In genomic region chr2:219309278-219309677, GRCh38 we compare ENCODE assay signal across 9 cellular contexts. TPM values are rescaled to one million over a fixed set of nuclear protein-coding genes. Genes with fewer than 3 reads are reported as not detected.
DNase-seq lines count a peak whose midpoint lies in the region; ATAC-seq and TF ChIP-seq lines count a peak whose summit lies in the region.
"Had no signal": no experiment of that assay in that cellular context is flagged by ENCODE, and none has a peak within 500 bp of the region (broad histone marks: within the 10 kb centered on the region; RNA-seq: fewer than 3 reads in every experiment).

TSS of gene PTPRN (minus strand) at chr2:219309401. CDS start at chr2:219309332, 69 bp downstream.

- H2AK5ac ChIP-seq in H9 (ENCODE audit: insufficient read length, low read length) (no peak within 1 kb of the TSS), trophoblast cell (ENCODE audit: low read length) (no peak within 1 kb of the TSS)

- H4K5ac ChIP-seq in H9 (ENCODE audit: insufficient read length, low read depth, low read length), result no peak within 1 kb of the TSS

- H3K79me1 ChIP-seq in H9 (ENCODE audit: insufficient read depth, low read depth, low read length, poor library complexity, severe bottlenecking) (no peaks in the 10 kb centered on the region), trophoblast cell (ENCODE audit: low read length) (no peaks in the 10 kb centered on the region)

- H2AFZ ChIP-seq in H9 (ENCODE audit: low read length), result no peak within 1 kb of the TSS
- no peak within 1 kb of the TSS for H2AFZ ChIP-seq in trophoblast cell (ENCODE audit: insufficient read depth, low read length, poor library complexity)

- BruUV-seq in Caco-2 (replicated peaks; lab: Mats Ljungman, UMichigan), result no TSS peak

- peak within 1 kb of the TSS; percentile 90 for H3K4me3 ChIP-seq in endocrine pancreas (ENCODE audit: control insufficient read depth, insufficient read depth, low read length)
- H3K4me3 ChIP-seq in trophoblast cell (ENCODE audit: low read depth, low read length), result peak within 1 kb of the TSS; percentile 55
- H3K4me3 ChIP-seq in Caco-2 (ENCODE audit: low read depth, low read length), result no peak within 1 kb of the TSS

- intact Hi-C loops in Caco-2 (cut with micrococcal nuclease; ENCODE audit: unreplicated experiment), result no loop called here

- peak within 1 kb of the TSS; percentile 96 for H3K4me2 ChIP-seq in H9 (ENCODE audit: insufficient read depth, insufficient read length, low read length)
- peak within 1 kb of the TSS; percentile 63 for H3K4me2 ChIP-seq in trophoblast cell (ENCODE audit: low read length)

- no peak for ATAC-seq in stimulated activated naive B cell treated with anti-CD40 and anti-IgM and Interleukin-4, amounts not matched to agents 10 μg/mL and 1 μg/mL and 100 μg/mL, for 72 hours (replicated peaks)

- no peak within 1 kb of the TSS for H3K9ac ChIP-seq in H9 (ENCODE audit: extremely low read depth, insufficient read length, low read length)
- H3K9ac ChIP-seq in endocrine pancreas (ENCODE audit: control insufficient read depth, insufficient read depth, low read length), result peak within 1 kb of the TSS; percentile 99
- H3K9ac ChIP-seq in trophoblast cell (ENCODE audit: low read length), result no peak within 1 kb of the TSS

- H3K27me3 Mint-ChIP-seq in H9 (ENCODE audit: low read depth) (peaks cover 46% of the 10 kb centered on the region), Caco-2 (ENCODE audit: insufficient read depth, unreplicated experiment) (peaks cover 21% of the 10 kb centered on the region)
- peaks cover 52 to 62% of the 10 kb centered on the region in 2 donors for H3K27me3 Mint-ChIP-seq in stimulated activated naive B cell treated with anti-CD40 and anti-IgM and Interleukin-4, amounts not matched to agents 10 μg/mL and 1 μg/mL and 100 μg/mL, for 72 hours

- H3K14ac ChIP-seq in H9 (ENCODE audit: insufficient read depth, low read length) (no peak within 1 kb of the TSS), trophoblast cell (ENCODE audit: low read length) (no peak within 1 kb of the TSS)

- H3K4ac ChIP-seq in H9 (ENCODE audit: low read depth, low read length) (no peak within 1 kb of the TSS), trophoblast cell (ENCODE audit: low read depth, low read length) (no peak within 1 kb of the TSS)

- H4K91ac ChIP-seq in H9 (ENCODE audit: insufficient read length, low read depth, low read length) (no peak within 1 kb of the TSS), trophoblast cell (ENCODE audit: low read depth, low read length) (no peak within 1 kb of the TSS)

- H4K8ac ChIP-seq in H9 (replicated peaks; ENCODE audit: insufficient read length, low read depth, low read length) (no peak within 1 kb of the TSS), trophoblast cell (ENCODE audit: low read depth, low read length) (no peak within 1 kb of the TSS)

- H3K4me1 Mint-ChIP-seq in H9 (peaks cover 26 to 28% of the 10 kb centered on the region in 2 experiments), Caco-2 (ENCODE audit: low read depth, unreplicated experiment) (no peaks in the 10 kb centered on the region)
- H3K4me1 Mint-ChIP-seq in stimulated activated naive B cell treated with anti-CD40 and anti-IgM and Interleukin-4, amounts not matched to agents 10 μg/mL and 1 μg/mL and 100 μg/mL, for 72 hours, result no peaks in the 10 kb centered on the region

- no peaks in the 10 kb centered on the region for H3K27me3 ChIP-seq in H9 (ENCODE audit: insufficient read depth, low read length)
- no peaks in the 10 kb centered on the region for H3K27me3 ChIP-seq in endocrine pancreas (ENCODE audit: control insufficient read depth, insufficient read depth, low read length)
- peaks cover 11% of the 10 kb centered on the region for H3K27me3 ChIP-seq in trophoblast cell (ENCODE audit: insufficient read depth, low read length)
- no peaks in the 10 kb centered on the region for H3K27me3 ChIP-seq in Caco-2 (replicated peaks; ENCODE audit: control insufficient read depth, insufficient read depth, low read length)

- H2BK20ac ChIP-seq in H9 (ENCODE audit: low read depth, low read length, poor library complexity, severe bottlenecking), result no peak within 1 kb of the TSS

- H2BK12ac ChIP-seq in H9 (ENCODE audit: insufficient read length, low read depth, low read length), result no peak within 1 kb of the TSS
- no peak within 1 kb of the TSS for H2BK12ac ChIP-seq in trophoblast cell (ENCODE audit: low read length)

- H3K79me2 ChIP-seq in H9 (ENCODE audit: insufficient read depth, low read length), result no peaks in the 10 kb centered on the region
- H3K79me2 ChIP-seq in trophoblast cell (ENCODE audit: control insufficient read depth, insufficient read depth, low read length, poor library complexity), result no peaks in the 10 kb centered on the region

- no peak within 1 kb of the TSS for H4K12ac ChIP-seq in trophoblast cell (ENCODE audit: low read depth, low read length)

- POLR2A ChIA-PET in Caco-2 (lab: Charles Lee), result no interaction called here

- no peak within 1 kb of the TSS for H2BK120ac ChIP-seq in H9 (ENCODE audit: low read depth, low read length, poor library complexity, severe bottlenecking)
- no peak within 1 kb of the TSS for H2BK120ac ChIP-seq in trophoblast cell (ENCODE audit: insufficient read depth, low read length, poor library complexity)

- no peaks in the 10 kb centered on the region for H4K20me1 ChIP-seq in H9 (ENCODE audit: control insufficient read depth, insufficient read depth, insufficient read length)

- DNase-seq in H9 (peak; percentile 92), NCI-H524 (lab: John Stamatoyannopoulos, UW) (peak; percentile 67 to 85), trophoblast cell (no peak), GM19240 (ENCODE audit: insufficient read length, low spot score) (no peak), Caco-2 (no peak)
- DNase-seq in stimulated activated naive B cell treated with anti-CD40 and anti-IgM and Interleukin-4, amounts not matched to agents 10 μg/mL and 1 μg/mL and 100 μg/mL, for 72 hours, result no peak
- DNase-seq in activated CD4-positive, alpha-beta T cell treated with anti-CD3 and anti-CD28 coated beads, Interleukin-2, amount 50 U/mL, for 4 hours, result no peak
- DNase-seq: activated CD4-positive, CD25-positive, alpha-beta regulatory T cell had no signal

- no peaks in the 10 kb centered on the region for H3K36me3 ChIP-seq in endocrine pancreas (ENCODE audit: control insufficient read depth, insufficient read depth, low read length)
- no peaks in the 10 kb centered on the region for H3K36me3 ChIP-seq in trophoblast cell (ENCODE audit: control insufficient read depth in 1 of 2, insufficient read depth in 2 of 2, low read length in 2 of 2)
- H3K36me3 ChIP-seq in Caco-2 (ENCODE audit: control insufficient read depth, insufficient read depth, low read length), result no peaks in the 10 kb centered on the region

- H3K27ac Mint-ChIP-seq in H9 (0 out of 7 replicates have a peak within 1 kb of the TSS, but pooled peaks of 1 of the 3 experiments have one; percentile 64), Caco-2 (ENCODE audit: unreplicated experiment) (no peak within 1 kb of the TSS)
- no peak within 1 kb of the TSS for H3K27ac Mint-ChIP-seq in stimulated activated naive B cell treated with anti-CD40 and anti-IgM and Interleukin-4, amounts not matched to agents 10 μg/mL and 1 μg/mL and 100 μg/mL, for 72 hours

- H3K9me3 Mint-ChIP-seq in H9, result peaks cover 0 to 2% of the 10 kb centered on the region in 2 experiments; a peak in 2 of 5 replicates
- H3K9me3 Mint-ChIP-seq in stimulated activated naive B cell treated with anti-CD40 and anti-IgM and Interleukin-4, amounts not matched to agents 10 μg/mL and 1 μg/mL and 100 μg/mL, for 72 hours, result peaks cover 3 to 4% of the 10 kb centered on the region in 2 donors
- H3K9me3 Mint-ChIP-seq in Caco-2 (ENCODE audit: unreplicated experiment), result no peaks in the 10 kb centered on the region

- H3K4me1 ChIP-seq in H9 (ENCODE audit: insufficient read depth, low read length), result no peaks in the 10 kb centered on the region; the same call in 1 of the 2 replicates
- H3K4me1 ChIP-seq in endocrine pancreas (ENCODE audit: control insufficient read depth, insufficient read depth, low read length), result no peaks in the 10 kb centered on the region
- peaks cover 3 to 8% of the 10 kb centered on the region in 2 experiments for H3K4me1 ChIP-seq in trophoblast cell (ENCODE audit: control insufficient read depth in 1 of 2, insufficient read depth in 2 of 2, low read length in 2 of 2)
- no peaks in the 10 kb centered on the region for H3K4me1 ChIP-seq in Caco-2

- TF ChIP-seq CTCF in H9 (conservative IDR thresholded peaks at IDR 0.05) (no peak), Caco-2 (IDR thresholded peaks at IDR 0.05; ENCODE audit: insufficient read depth in 1 of 2, low read depth in 1 of 2, low read length in 1 of 2, severe bottlenecking in 1 of 2, unreplicated experiment in 1 of 2) (no peak)

- H3K18ac ChIP-seq in H9 (ENCODE audit: insufficient read length, low read depth, low read length), result no peak within 1 kb of the TSS
- H3K18ac ChIP-seq in trophoblast cell (ENCODE audit: low read length), result no peak within 1 kb of the TSS

- peaks cover 11% of the 10 kb centered on the region for H3K23me2 ChIP-seq in H9 (ENCODE audit: insufficient read length, low read depth, low read length, poor library complexity, severe bottlenecking)

- no peak within 1 kb of the TSS for H2BK5ac ChIP-seq in H9 (ENCODE audit: insufficient read length, low read length)
- no peak within 1 kb of the TSS for H2BK5ac ChIP-seq in trophoblast cell (ENCODE audit: low read depth, low read length, poor library complexity)

- CTCF ChIA-PET in Caco-2 (lab: Charles Lee), result no interaction called here

- no peak within 1 kb of the TSS for H3K23ac ChIP-seq in H9 (ENCODE audit: insufficient read length, low read depth, low read length)
- no peak within 1 kb of the TSS for H3K23ac ChIP-seq in trophoblast cell (ENCODE audit: low read length)

- H3K56ac ChIP-seq in H9 (ENCODE audit: insufficient read length, low read depth, low read length), result no peak within 1 kb of the TSS

- no CpG with 5 or more reads among the region's 37 CpGs for WGBS in H9 (ENCODE audit: extremely low coverage, insufficient read length, low lambda C conversion rate)
- no CpG with 5 or more reads among the region's 37 CpGs for WGBS in trophoblast cell (ENCODE audit: extremely low coverage, insufficient coverage, insufficient read length)

- H3K4me3 Mint-ChIP-seq in H9 (peak within 1 kb of the TSS; percentile 72 to 88), Caco-2 (ENCODE audit: unreplicated experiment) (no peak within 1 kb of the TSS)
- H3K4me3 Mint-ChIP-seq in stimulated activated naive B cell treated with anti-CD40 and anti-IgM and Interleukin-4, amounts not matched to agents 10 μg/mL and 1 μg/mL and 100 μg/mL, for 72 hours, result no peak within 1 kb of the TSS

- no peak within 1 kb of the TSS for H3K27ac ChIP-seq in H9 (ENCODE audit: insufficient read length, low read depth, low read length)
- no peak within 1 kb of the TSS for H3K27ac ChIP-seq in trophoblast cell (ENCODE audit: low read depth, low read length)

- H3K36me3 Mint-ChIP-seq in H9 (ENCODE audit: insufficient read depth in 1 of 3, low read depth in 3 of 3), result peaks cover 0 to 5% (median 1%) of the 10 kb centered on the region in 3 experiments; a peak in 2 of 7 replicates
- H3K36me3 Mint-ChIP-seq in stimulated activated naive B cell treated with anti-CD40 and anti-IgM and Interleukin-4, amounts not matched to agents 10 μg/mL and 1 μg/mL and 100 μg/mL, for 72 hours, result peaks cover 0 to 3% of the 10 kb centered on the region in 2 donors
- no peaks in the 10 kb centered on the region for H3K36me3 Mint-ChIP-seq in Caco-2 (ENCODE audit: insufficient read depth, unreplicated experiment)

- no peaks in the 10 kb centered on the region for H3K9me3 ChIP-seq in H9 (ENCODE audit: control insufficient read depth, low read depth, low read length)
- H3K9me3 ChIP-seq in endocrine pancreas (ENCODE audit: control insufficient read depth, low read length), result no peaks in the 10 kb centered on the region
- H3K9me3 ChIP-seq in trophoblast cell (ENCODE audit: insufficient read depth, low read depth, low read length), result no peaks in the 10 kb centered on the region
- H3K9me3 ChIP-seq in Caco-2, result no peaks in the 10 kb centered on the region

- no peak within 1 kb of the TSS for H2BK15ac ChIP-seq in H9 (ENCODE audit: low read depth, low read length)

- H3T11ph ChIP-seq in H9 (ENCODE audit: low read length), result no peak within 1 kb of the TSS

RNA-seq across cellular contexts. Expression of gene PTPRN, which starts in this region (rescaled TPM):
- total RNA-seq in H9 (2021) (6.3 and 6.5 TPM in 2 replicates), Caco-2 (2022) (not detected in 2 replicates)
- 2.3 and 3.4 TPM in 2 replicates for polyA plus RNA-seq in trophoblast cell (2013)

Comparison
In these comparisons a context has a peak if more than half of its experiments do, and no peak if none do; other contexts are left out.
1. DNase-seq: peak in H9 (single experiment) and NCI-H524 (2 of 2); none in trophoblast cell (0 of 2), stimulated activated naive B cell treated with anti-CD40 and anti-IgM and Interleukin-4, amounts not matched to agents 10 μg/mL and 1 μg/mL and 100 μg/mL, for 72 hours (single experiment), GM19240 (single experiment), Caco-2 (0 of 2) and activated CD4-positive, alpha-beta T cell treated with anti-CD3 and anti-CD28 coated beads, Interleukin-2, amount 50 U/mL, for 4 hours (0 of 2).
2. H3K4me3 Mint-ChIP-seq: peak in H9 (2 of 2); none in stimulated activated naive B cell treated with anti-CD40 and anti-IgM and Interleukin-4, amounts not matched to agents 10 μg/mL and 1 μg/mL and 100 μg/mL, for 72 hours (0 of 2) and Caco-2 (single experiment).